14 cellular contexts compared by ENCODE assay signal in genomic region chr15:100520132-100520921, GRCh38.
DNase-seq lines count a peak whose midpoint lies in the region; ATAC-seq lines count a peak whose summit lies in the region.
"Had no signal": no experiment of that assay in that cellular context is flagged by ENCODE, and none has a peak within 500 bp of the region (broad histone marks: within the 10 kb centered on the region; RNA-seq: fewer than 3 reads in every experiment).

No MANE protein-coding gene starts in this region.

- peaks cover 23% of the 10 kb centered on the region for H3K4me1 Mint-ChIP-seq in activated naive CD4-positive, alpha-beta T cell treated with anti-CD3 and anti-CD28 coated beads, Interleukin-2, amount 10 ng/mL, durations not matched to agents 7 days and 5 days
- peaks cover 3 to 12% of the 10 kb centered on the region in 2 donors for H3K4me1 Mint-ChIP-seq in effector memory CD8-positive, alpha-beta T cell (ENCODE audit: low read depth in 2 of 2)

- no peak overlapping the region for H3K4me3 Mint-ChIP-seq in activated naive CD4-positive, alpha-beta T cell treated with anti-CD3 and anti-CD28 coated beads, Interleukin-2, amount 10 ng/mL, durations not matched to agents 7 days and 5 days
- peak overlapping the region in 1 of 2 donors; percentile 48 for H3K4me3 Mint-ChIP-seq in effector memory CD8-positive, alpha-beta T cell

- H3K27me3 Mint-ChIP-seq in activated naive CD4-positive, alpha-beta T cell treated with anti-CD3 and anti-CD28 coated beads, Interleukin-2, amount 10 ng/mL, durations not matched to agents 7 days and 5 days: no peaks in the 10 kb centered on the region
- H3K27me3 Mint-ChIP-seq in effector memory CD8-positive, alpha-beta T cell: peaks cover 0 to 10% of the 10 kb centered on the region in 2 donors

- peak overlapping the region; percentile 60 for H3K27ac Mint-ChIP-seq in activated naive CD4-positive, alpha-beta T cell treated with anti-CD3 and anti-CD28 coated beads, Interleukin-2, amount 10 ng/mL, durations not matched to agents 7 days and 5 days
- peak overlapping the region; percentile 76 to 87 for H3K27ac Mint-ChIP-seq in effector memory CD8-positive, alpha-beta T cell
- H3K27ac Mint-ChIP-seq: IgD-negative memory B cell had no signal

- peak; percentile 30 for DNase-seq in activated naive CD4-positive, alpha-beta T cell treated with anti-CD3 and anti-CD28 coated beads, Interleukin-2, amount 10 ng/mL, durations not matched to agents 7 days and 5 days
- DNase-seq in activated naive CD4-positive, alpha-beta T cell treated with anti-CD3 and anti-CD28 coated beads, Interleukin-2, amount 50 U/mL, for 16 hours: no peak
- peak; percentile 78 for DNase-seq in NOMO-1 treated with DMSO at 0.1 percent for 48 hours (lab: John Stamatoyannopoulos, UW; ENCODE audit: unreplicated experiment)
- DNase-seq in effector memory CD8-positive, alpha-beta T cell: no peak
- no peak for DNase-seq in stimulated activated naive CD8-positive, alpha-beta T cell treated with anti-CD3 and anti-CD28 coated beads, Interleukin-15, Interleukin-2, amounts not matched to agents 100 U/mL and 50 U/mL, for 24 hours
- no peak for DNase-seq in NCI-H510A (lab: John Stamatoyannopoulos, UW)
- no peak for DNase-seq in middle frontal gyrus (ENCODE audit: extremely low spot score, low spot score)
- DNase-seq: activated CD4-positive, alpha-beta T cell treated with anti-CD3 and anti-CD28 coated beads, Interleukin-2, amount 50 U/mL, for 4 hours; midbrain; NCI-H2029 treated with DMSO at 0.1 percent for 48 hours; stimulated activated CD8-positive, alpha-beta memory T cell treated with anti-CD3 and anti-CD28 coated beads, Interleukin-4, amount 100 ng/mL, for 48 hours; uterus had no signal

- CTCF ChIA-PET in activated naive CD4-positive, alpha-beta T cell treated with anti-CD3 and anti-CD28 coated beads, Interleukin-2, amount 10 ng/mL, durations not matched to agents 7 days and 5 days (lab: Charles Lee): interaction anchor here (1.2 to 1.6 kb wide), 2 partner anchors 52 to 169 kb away, joined by 3 to 5 read pairs; no protein-coding TSS in a partner anchor

- peaks cover 8% of the 10 kb centered on the region for H3K9me3 Mint-ChIP-seq in activated naive CD4-positive, alpha-beta T cell treated with anti-CD3 and anti-CD28 coated beads, Interleukin-2, amount 10 ng/mL, durations not matched to agents 7 days and 5 days
- H3K9me3 Mint-ChIP-seq in effector memory CD8-positive, alpha-beta T cell: no peaks in the 10 kb centered on the region

- peaks cover 2% of the 10 kb centered on the region for H3K36me3 Mint-ChIP-seq in activated naive CD4-positive, alpha-beta T cell treated with anti-CD3 and anti-CD28 coated beads, Interleukin-2, amount 10 ng/mL, durations not matched to agents 7 days and 5 days
- H3K36me3 Mint-ChIP-seq in effector memory CD8-positive, alpha-beta T cell (ENCODE audit: insufficient read depth): no peaks in the 10 kb centered on the region

- ATAC-seq in effector memory CD8-positive, alpha-beta T cell (replicated peaks): peak; percentile 39
- peak; percentile 32 for ATAC-seq in stimulated activated naive CD8-positive, alpha-beta T cell treated with anti-CD3 and anti-CD28 coated beads, Interleukin-15, Interleukin-2, amounts not matched to agents 100 U/mL and 50 U/mL, for 24 hours
- no peak for ATAC-seq in HG02970 (IDR thresholded peaks at IDR 0.05; ENCODE audit: low FRiP score, unreplicated experiment)

Comparison
In these comparisons a context has a peak if more than half of its experiments do, and no peak if none do; other contexts are left out.
1. DNase-seq: peak in activated naive CD4-positive, alpha-beta T cell treated with anti-CD3 and anti-CD28 coated beads, Interleukin-2, amount 10 ng/mL, durations not matched to agents 7 days and 5 days (single experiment) and NOMO-1 treated with DMSO at 0.1 percent for 48 hours (single experiment); none in activated naive CD4-positive, alpha-beta T cell treated with anti-CD3 and anti-CD28 coated beads, Interleukin-2, amount 50 U/mL, for 16 hours (single experiment), effector memory CD8-positive, alpha-beta T cell (0 of 3), stimulated activated naive CD8-positive, alpha-beta T cell treated with anti-CD3 and anti-CD28 coated beads, Interleukin-15, Interleukin-2, amounts not matched to agents 100 U/mL and 50 U/mL, for 24 hours (single experiment), NCI-H510A (single experiment) and middle frontal gyrus (single experiment).